Comparison of ENCODE assay signal across 8 cellular contexts in genomic region chr12:117100251-117100650, GRCh38. TPM values are rescaled to one million over a fixed set of nuclear protein-coding genes. Genes with fewer than 3 reads are reported as not detected.
DNase-seq lines count a peak whose midpoint lies in the region; ATAC-seq and TF ChIP-seq lines count a peak whose summit lies in the region.

No MANE protein-coding gene starts in this region.

- ATAC-seq in activated T-cell treated with anti-CD3 and anti-CD28 coated beads, Interleukin-2, amount 50 U/mL, for 4 hours: no peak
- no peak for ATAC-seq in GM21360 (IDR thresholded peaks at IDR 0.05; ENCODE audit: unreplicated experiment)
- ATAC-seq in GM19395 (IDR thresholded peaks at IDR 0.05; ENCODE audit: unreplicated experiment): no peak
- ATAC-seq in HG03439 (IDR thresholded peaks at IDR 0.05; ENCODE audit: unreplicated experiment): no peak

- no peak overlapping the region for H2AFZ ChIP-seq in smooth muscle cell (ENCODE audit: low read depth)

- no peak overlapping the region for H3K4me3 ChIP-seq in smooth muscle cell

- no peaks in the 10 kb centered on the region for H3K4me1 ChIP-seq in smooth muscle cell (ENCODE audit: low read depth)

- DNase-seq in activated T-cell treated with anti-CD3 and anti-CD28 coated beads, Interleukin-2, amount 50 U/mL, for 4 hours: no peak
- no peak for DNase-seq in activated T-cell treated with anti-CD3 and anti-CD28 coated beads, Interleukin-2, amount 50 U/mL, for 48 hours
- DNase-seq in NCI-H69 (lab: John Stamatoyannopoulos, UW) (peak; percentile 47), erythroblast (lab: John Stamatoyannopoulos, UW) (peak; percentile 51 to 56), smooth muscle cell (lab: John Stamatoyannopoulos, UW; ENCODE audit: unreplicated experiment) (no peak)

- H3F3A ChIP-seq in smooth muscle cell (ENCODE audit: low read depth): no peaks in the 10 kb centered on the region

- no peak for TF ChIP-seq POLR2A in erythroblast (IDR thresholded peaks at IDR 0.05; ENCODE audit: low read length)

- no peaks in the 10 kb centered on the region for H3K9me3 Mint-ChIP-seq in activated T-cell treated with anti-CD3 and anti-CD28 coated beads, Interleukin-2, amount 50 U/mL, for 4 hours

- peak; percentile 39 for TF ChIP-seq CTCF in smooth muscle cell (IDR thresholded peaks at IDR 0.05; ENCODE audit: borderline replicate concordance, insufficient read depth, poor library complexity, severe bottlenecking)

- H3K27me3 ChIP-seq in smooth muscle cell (ENCODE audit: low read depth): peaks cover 76% of the 10 kb centered on the region

- no peak overlapping the region for H3K4me2 ChIP-seq in smooth muscle cell

- H3K4me1 Mint-ChIP-seq in activated T-cell treated with anti-CD3 and anti-CD28 coated beads, Interleukin-2, amount 50 U/mL, for 4 hours (ENCODE audit: low read depth): peaks cover 10% of the 10 kb centered on the region

- H3K27ac ChIP-seq in smooth muscle cell (ENCODE audit: low read depth): no peak overlapping the region

- H3K9me3 ChIP-seq in smooth muscle cell (replicated peaks; ENCODE audit: low read depth): no peaks in the 10 kb centered on the region

- no peak overlapping the region for H3K9ac ChIP-seq in smooth muscle cell (ENCODE audit: low read depth)

- no peaks in the 10 kb centered on the region for H3K79me2 ChIP-seq in smooth muscle cell (ENCODE audit: low read depth)

- no peaks in the 10 kb centered on the region for H3K36me3 Mint-ChIP-seq in activated T-cell treated with anti-CD3 and anti-CD28 coated beads, Interleukin-2, amount 50 U/mL, for 4 hours (ENCODE audit: insufficient read depth)

- 56% methylated on average over 5 of the region's 5 CpGs for WGBS in smooth muscle cell (ENCODE audit: low lambda C conversion rate)

- H4K20me1 ChIP-seq in smooth muscle cell (ENCODE audit: low read depth): no peaks in the 10 kb centered on the region

- no peaks in the 10 kb centered on the region for H3K36me3 ChIP-seq in smooth muscle cell (ENCODE audit: low read depth)

- H3K4me3 Mint-ChIP-seq in activated T-cell treated with anti-CD3 and anti-CD28 coated beads, Interleukin-2, amount 50 U/mL, for 4 hours: peak overlapping the region; percentile 71

- H3K27me3 Mint-ChIP-seq in activated T-cell treated with anti-CD3 and anti-CD28 coated beads, Interleukin-2, amount 50 U/mL, for 4 hours (ENCODE audit: low read depth): peaks cover 22% of the 10 kb centered on the region

RNA-seq across cellular contexts. Expression of gene TESC, which starts 1.0 kb away (rescaled TPM):
- total RNA-seq in activated T-cell treated with anti-CD3 and anti-CD28 coated beads, Interleukin-2, amount 50 U/mL, for 4 hours: 10 to 100 TPM; 18.7 to 27.6 (median 26.6) TPM
- 0.22 TPM in 1 of 2 replicates, not detected in the other for total RNA-seq in smooth muscle cell
- polyA plus RNA-seq in smooth muscle cell: 0.51 and 1.1 TPM in 2 replicates

Comparison
In these comparisons a context has a peak if more than half of its experiments do, and no peak if none do; other contexts are left out.
1. DNase-seq: peak in NCI-H69 (single experiment) and erythroblast (2 of 2); none in activated T-cell treated with anti-CD3 and anti-CD28 coated beads, Interleukin-2, amount 50 U/mL, for 4 hours (single experiment), activated T-cell treated with anti-CD3 and anti-CD28 coated beads, Interleukin-2, amount 50 U/mL, for 48 hours (0 of 2) and smooth muscle cell (single experiment).
2. RNA of gene TESC, which starts 1.0 kb away (total RNA-seq): 18.7 to 27.6 TPM in activated T-cell treated with anti-CD3 and anti-CD28 coated beads, Interleukin-2, amount 50 U/mL, for 4 hours; 0.22 TPM in smooth muscle cell; every median in the first group is over 10 times any median in the second.